ENCODE assay signal across 1 cellular context in genomic region chr14:37585971-37586759, GRCh38.
A peak's percentile ranks its signal among the peaks of the same experiment; 100 is the strongest.
TF ChIP-seq lines count a peak whose summit lies in the region.

No MANE protein-coding gene starts in this region.

TF ChIP-seq in HepG2, 621 proteins besides CTCF, POLR2A, EP300 and RAD21 (continues in another document):
- TF ChIP-seq CEBPB (IDR thresholded peaks at IDR 0.05; ENCODE audit: borderline replicate concordance, low read depth, low read length): peak; percentile 64; the same call in 1 of the 2 replicates
- TF ChIP-seq ZGPAT (CRISPR knock-in tag; IDR thresholded peaks at IDR 0.05): 0 out of 2 replicates have a peak, but pooled peaks have one; percentile 55
- peak; percentile 19; the same call in 1 of the 2 replicates for TF ChIP-seq CREM (IDR thresholded peaks at IDR 0.05)
- no peak for TF ChIP-seq CREM (CRISPR knock-in tag; IDR thresholded peaks at IDR 0.05)
- TF ChIP-seq, protein P1, sequence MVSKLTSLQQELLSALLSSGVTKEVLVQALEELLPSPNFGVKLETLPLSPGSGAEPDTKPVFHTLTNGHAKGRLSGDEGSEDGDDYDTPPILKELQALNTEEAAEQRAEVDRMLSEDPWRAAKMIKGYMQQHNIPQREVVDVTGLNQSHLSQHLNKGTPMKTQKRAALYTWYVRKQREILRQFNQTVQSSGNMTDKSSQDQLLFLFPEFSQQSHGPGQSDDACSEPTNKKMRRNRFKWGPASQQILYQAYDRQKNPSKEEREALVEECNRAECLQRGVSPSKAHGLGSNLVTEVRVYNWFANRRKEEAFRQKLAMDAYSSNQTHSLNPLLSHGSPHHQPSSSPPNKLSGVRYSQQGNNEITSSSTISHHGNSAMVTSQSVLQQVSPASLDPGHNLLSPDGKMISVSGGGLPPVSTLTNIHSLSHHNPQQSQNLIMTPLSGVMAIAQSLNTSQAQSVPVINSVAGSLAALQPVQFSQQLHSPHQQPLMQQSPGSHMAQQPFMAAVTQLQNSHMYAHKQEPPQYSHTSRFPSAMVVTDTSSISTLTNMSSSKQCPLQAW (CRISPR knock-in tag; IDR thresholded peaks at IDR 0.05): 0 out of 2 replicates have a peak, but pooled peaks have one; percentile 18
- TF ChIP-seq ISX (CRISPR knock-in tag; conservative IDR thresholded peaks at IDR 0.05): no peak
- TF ChIP-seq ZNF264 (CRISPR knock-in tag; IDR thresholded peaks at IDR 0.05): peak; percentile 84
- no peak for TF ChIP-seq ZEB1 (IDR thresholded peaks at IDR 0.05; ENCODE audit: insufficient replicate concordance, low read depth)
- TF ChIP-seq CSRNP2 (CRISPR knock-in tag; conservative IDR thresholded peaks at IDR 0.05; ENCODE audit: low read depth): no peak
- TF ChIP-seq ZMYM4 (CRISPR knock-in tag; IDR thresholded peaks at IDR 0.05): peak; percentile 18; the same call in 1 of the 2 replicates
- 0 out of 2 replicates have a peak, but pooled peaks have one; percentile 37 for TF ChIP-seq ZNF547 (CRISPR knock-in tag; IDR thresholded peaks at IDR 0.05)
- 0 out of 2 replicates have a peak, but pooled peaks have one; percentile 70 for TF ChIP-seq CHD4 (IDR thresholded peaks at IDR 0.05; ENCODE audit: borderline replicate concordance, low read length)
- 0 out of 2 replicates have a peak, but pooled peaks have one; percentile 32 for TF ChIP-seq CREB3 (CRISPR knock-in tag; IDR thresholded peaks at IDR 0.05)
- TF ChIP-seq PHF8 (CRISPR knock-in tag; IDR thresholded peaks at IDR 0.05): peak; percentile 24; the same call in 1 of the 2 replicates
- TF ChIP-seq TOE1 (CRISPR knock-in tag; IDR thresholded peaks at IDR 0.05): 0 out of 2 replicates have a peak, but pooled peaks have one; percentile 9
- TF ChIP-seq ZNF605 (CRISPR knock-in tag; IDR thresholded peaks at IDR 0.05): no peak
- TF ChIP-seq, protein P2, sequence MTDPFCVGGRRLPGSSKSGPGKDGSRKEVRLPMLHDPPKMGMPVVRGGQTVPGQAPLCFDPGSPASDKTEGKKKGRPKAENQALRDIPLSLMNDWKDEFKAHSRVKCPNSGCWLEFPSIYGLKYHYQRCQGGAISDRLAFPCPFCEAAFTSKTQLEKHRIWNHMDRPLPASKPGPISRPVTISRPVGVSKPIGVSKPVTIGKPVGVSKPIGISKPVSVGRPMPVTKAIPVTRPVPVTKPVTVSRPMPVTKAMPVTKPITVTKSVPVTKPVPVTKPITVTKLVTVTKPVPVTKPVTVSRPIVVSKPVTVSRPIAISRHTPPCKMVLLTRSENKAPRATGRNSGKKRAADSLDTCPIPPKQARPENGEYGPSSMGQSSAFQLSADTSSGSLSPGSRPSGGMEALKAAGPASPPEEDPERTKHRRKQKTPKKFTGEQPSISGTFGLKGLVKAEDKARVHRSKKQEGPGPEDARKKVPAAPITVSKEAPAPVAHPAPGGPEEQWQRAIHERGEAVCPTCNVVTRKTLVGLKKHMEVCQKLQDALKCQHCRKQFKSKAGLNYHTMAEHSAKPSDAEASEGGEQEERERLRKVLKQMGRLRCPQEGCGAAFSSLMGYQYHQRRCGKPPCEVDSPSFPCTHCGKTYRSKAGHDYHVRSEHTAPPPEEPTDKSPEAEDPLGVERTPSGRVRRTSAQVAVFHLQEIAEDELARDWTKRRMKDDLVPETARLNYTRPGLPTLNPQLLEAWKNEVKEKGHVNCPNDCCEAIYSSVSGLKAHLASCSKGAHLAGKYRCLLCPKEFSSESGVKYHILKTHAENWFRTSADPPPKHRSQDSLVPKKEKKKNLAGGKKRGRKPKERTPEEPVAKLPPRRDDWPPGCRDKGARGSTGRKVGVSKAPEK (CRISPR knock-in tag; IDR thresholded peaks at IDR 0.05; ENCODE audit: borderline replicate concordance): 0 out of 2 replicates have a peak, but pooled peaks have one; percentile 36
- 0 out of 2 replicates have a peak, but pooled peaks have one; percentile 30 for TF ChIP-seq ISL2 (CRISPR knock-in tag; IDR thresholded peaks at IDR 0.05)
- TF ChIP-seq ATF2 (CRISPR knock-in tag; IDR thresholded peaks at IDR 0.05): peak; percentile 42
- no peak for TF ChIP-seq ZNF142 (CRISPR knock-in tag; IDR thresholded peaks at IDR 0.05)
- peak; percentile 75 for TF ChIP-seq KMT2A (CRISPR knock-in tag; IDR thresholded peaks at IDR 0.05)
- no peak for TF ChIP-seq ZFP91 (CRISPR knock-in tag; IDR thresholded peaks at IDR 0.05; ENCODE audit: borderline replicate concordance)
- peak; percentile 66 for TF ChIP-seq ZNF263 (CRISPR knock-in tag; IDR thresholded peaks at IDR 0.05)
- peak; percentile 66; the same call in 1 of the 2 replicates for TF ChIP-seq ZNF501 (CRISPR knock-in tag; IDR thresholded peaks at IDR 0.05)
- peak; percentile 90 for TF ChIP-seq EHMT2 (IDR thresholded peaks at IDR 0.05; ENCODE audit: borderline replicate concordance, low read depth, low read length)
- TF ChIP-seq SATB2 (CRISPR knock-in tag; IDR thresholded peaks at IDR 0.05): 0 out of 2 replicates have a peak, but pooled peaks have one; percentile 62
- peak; percentile 92 for TF ChIP-seq HNF4A (CRISPR knock-in tag; IDR thresholded peaks at IDR 0.05)
- TF ChIP-seq TFDP1 (CRISPR knock-in tag; IDR thresholded peaks at IDR 0.05; ENCODE audit: borderline replicate concordance): peak; percentile 39; the same call in 1 of the 2 replicates
- TF ChIP-seq ZNF335 (CRISPR knock-in tag; IDR thresholded peaks at IDR 0.05): 0 out of 2 replicates have a peak, but pooled peaks have one; percentile 4
- peak; percentile 48; the same call in 1 of the 2 replicates for TF ChIP-seq POLR2G (IDR thresholded peaks at IDR 0.05; ENCODE audit: low read depth, low read length)
- 0 out of 2 replicates have a peak, but pooled peaks have one; percentile 29 for TF ChIP-seq ZNF629 (CRISPR knock-in tag; conservative IDR thresholded peaks at IDR 0.05)
- TF ChIP-seq, protein P3, sequence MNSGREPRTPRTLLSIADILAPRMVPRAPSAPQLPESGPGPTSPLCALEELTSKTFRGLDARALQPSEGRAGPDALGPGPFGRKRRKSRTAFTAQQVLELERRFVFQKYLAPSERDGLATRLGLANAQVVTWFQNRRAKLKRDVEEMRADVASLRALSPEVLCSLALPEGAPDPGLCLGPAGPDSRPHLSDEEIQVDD (CRISPR knock-in tag; IDR thresholded peaks at IDR 0.05; ENCODE audit: borderline replicate concordance): no peak
- TF ChIP-seq ELF4 (CRISPR knock-in tag; IDR thresholded peaks at IDR 0.05; ENCODE audit: borderline replicate concordance): peak; percentile 54
- peak; percentile 74 for TF ChIP-seq YEATS4 (CRISPR knock-in tag; IDR thresholded peaks at IDR 0.05; ENCODE audit: borderline replicate concordance)
- peak; percentile 70 for TF ChIP-seq HNF4G (IDR thresholded peaks at IDR 0.05; ENCODE audit: borderline replicate concordance, low read depth, low read length)
- 0 out of 2 replicates have a peak, but pooled peaks have one; percentile 41 for TF ChIP-seq HNF4G (CRISPR knock-in tag; IDR thresholded peaks at IDR 0.05; ENCODE audit: borderline replicate concordance, low read depth)
- TF ChIP-seq SOX13 (IDR thresholded peaks at IDR 0.05): no peak
- TF ChIP-seq SOX13 (CRISPR knock-in tag; conservative IDR thresholded peaks at IDR 0.05 in 1 of 2, IDR thresholded peaks at IDR 0.05 in 1 of 2): peak; percentile 29 to 55; a peak in 1 of 4 replicates
